Comparison of ENCODE assay signal across 9 cellular contexts in genomic region chr5:159341914-159342313, GRCh38. TPM values are rescaled to one million over a fixed set of nuclear protein-coding genes. Genes with fewer than 3 reads are reported as not detected.
DNase-seq lines count a peak whose midpoint lies in the region; ATAC-seq and TF ChIP-seq lines count a peak whose summit lies in the region.
"Had no signal": no experiment of that assay in that cellular context is flagged by ENCODE, and none has a peak within 500 bp of the region (broad histone marks: within the 10 kb centered on the region; RNA-seq: fewer than 3 reads in every experiment).

No MANE protein-coding gene starts in this region.

- H3K9me3 ChIP-seq in heart right ventricle, result peaks cover 0 to 15% (median 4%) of the 10 kb centered on the region in 11 donors

- H3K4me3 Mint-ChIP-seq in activated T-cell treated with anti-CD3 and anti-CD28 coated beads, Interleukin-2, amount 50 U/mL, for 4 hours, result no peak overlapping the region

- no peaks in the 10 kb centered on the region for H3K27me3 ChIP-seq in heart right ventricle

- TF ChIP-seq CTCF in heart right ventricle (IDR thresholded peaks at IDR 0.05), result no peak

- H3K36me3 Mint-ChIP-seq in activated T-cell treated with anti-CD3 and anti-CD28 coated beads, Interleukin-2, amount 50 U/mL, for 4 hours (ENCODE audit: insufficient read depth), result peaks cover 1% of the 10 kb centered on the region

- H3K4me3 ChIP-seq in heart right ventricle, result no peak overlapping the region

- H3K36me3 ChIP-seq in heart right ventricle, result no peaks in the 10 kb centered on the region

- peaks cover 0 to 39% (median 6%) of the 10 kb centered on the region in 9 donors for H3K4me1 ChIP-seq in heart right ventricle

- intact Hi-C loops in heart right ventricle (cut with DNase I), result no loop called here

- peaks cover 52% of the 10 kb centered on the region for H3K4me1 Mint-ChIP-seq in activated T-cell treated with anti-CD3 and anti-CD28 coated beads, Interleukin-2, amount 50 U/mL, for 4 hours (ENCODE audit: low read depth)

- peak; percentile 37 to 63 for ATAC-seq in activated T-cell treated with anti-CD3 and anti-CD28 coated beads, Interleukin-2, amount 50 U/mL, for 4 hours
- ATAC-seq in heart right ventricle, result peak; percentile 63 to 92 (median 89)
- no peak for ATAC-seq in HG02852 (IDR thresholded peaks at IDR 0.05; ENCODE audit: unreplicated experiment)
- ATAC-seq in GM18868 (IDR thresholded peaks at IDR 0.05; ENCODE audit: unreplicated experiment), result no peak

- peak; percentile 86 for DNase-seq in H4 (ENCODE audit: low spot score)
- DNase-seq in OCI-M1 (lab: John Stamatoyannopoulos, UW), result peak; percentile 95
- peak; percentile 48 for DNase-seq in activated T-cell treated with anti-CD3 and anti-CD28 coated beads, Interleukin-2, amount 50 U/mL, for 4 hours
- peak; percentile 24 to 63 for DNase-seq in heart right ventricle
- DNase-seq in stimulated activated CD8-positive, alpha-beta memory T cell treated with anti-CD3 and anti-CD28 coated beads, Interleukin-15, amount 100 ng/mL, for 4 hours (ENCODE audit: low read depth in 2 of 2), result peak; percentile 41 to 43
- no peak for DNase-seq in NCI-H2107 (lab: John Stamatoyannopoulos, UW)

- peaks cover 4% of the 10 kb centered on the region for H3K9me3 Mint-ChIP-seq in activated T-cell treated with anti-CD3 and anti-CD28 coated beads, Interleukin-2, amount 50 U/mL, for 4 hours

- 18 to 21% methylated on average over 4 of the region's 4 CpGs for WGBS in heart right ventricle, 2 donors

- no peaks in the 10 kb centered on the region for H3K27me3 Mint-ChIP-seq in activated T-cell treated with anti-CD3 and anti-CD28 coated beads, Interleukin-2, amount 50 U/mL, for 4 hours (ENCODE audit: low read depth)

- H3K27ac ChIP-seq in heart right ventricle, result peak overlapping the region in 1 of 10 donors; percentile 4

RNA-seq across cellular contexts. Expression of gene IL12B, which starts 11.6 kb away (rescaled TPM):
- not detected in 2 replicates for total RNA-seq in H4 (2014; rRNA removed; shearing (Covaris generic))
- total RNA-seq in activated T-cell treated with anti-CD3 and anti-CD28 coated beads, Interleukin-2, amount 50 U/mL, for 4 hours, result not detected
- total RNA-seq in heart right ventricle, result not detected
- not detected for polyA plus RNA-seq in heart right ventricle
- total RNA-seq: T-helper 1 cell treated with Interleukin-12 subunit alpha and Interleukin-12 subunit beta and Interleukin-4 antibody, amounts not matched to agents 30 ng/mL and 1 ng/mL, for 36 hours had no signal

Comparison
In these comparisons a context has a peak if more than half of its experiments do, and no peak if none do; other contexts are left out.
1. ATAC-seq: peak in activated T-cell treated with anti-CD3 and anti-CD28 coated beads, Interleukin-2, amount 50 U/mL, for 4 hours (2 of 2) and heart right ventricle (8 of 8); none in HG02852 (single experiment) and GM18868 (single experiment).